ENCODE assay signal across 8 cellular contexts in genomic region chr3:34260266-34260990, GRCh38.
DNase-seq lines count a peak whose midpoint lies in the region; ATAC-seq and TF ChIP-seq lines count a peak whose summit lies in the region.

No MANE protein-coding gene starts in this region.

- no peaks in the 10 kb centered on the region for H3K27me3 Mint-ChIP-seq in type B pancreatic cell

- H3K4me2 ChIP-seq in SK-N-SH = no peak overlapping the region; the same call in 1 of the 2 replicates

- H3K27me3 ChIP-seq in SK-N-SH (ENCODE audit: insufficient read depth) = no peaks in the 10 kb centered on the region
- no peaks in the 10 kb centered on the region for H3K27me3 ChIP-seq in lung (ENCODE audit: control insufficient read depth, insufficient read depth)

- no peaks in the 10 kb centered on the region for H3K9me2 ChIP-seq in SK-N-SH

- H3K4me3 ChIP-seq in SK-N-SH (ENCODE audit: low read depth in 2 of 2, low read length in 1 of 2) = peak overlapping the region in 1 of 2 experiments; percentile 5; a peak in 1 of 4 replicates
- no peak overlapping the region for H3K4me3 ChIP-seq in choroid plexus epithelial cell (ENCODE audit: low read depth, low read length)
- no peak overlapping the region for H3K4me3 ChIP-seq in lung

- 42% methylated on average over 2 of the region's 2 CpGs for WGBS in SK-N-SH (ENCODE audit: low lambda C conversion rate)
- WGBS in lung, 2 donors = 86 to 88% methylated on average over 2 of the region's 2 CpGs

- no peaks in the 10 kb centered on the region for H3F3A ChIP-seq in SK-N-SH (replicated peaks; ENCODE audit: insufficient read depth)

- H3K36me3 ChIP-seq in SK-N-SH (replicated peaks in 1 of 2; ENCODE audit: control insufficient read depth in 1 of 2, insufficient read depth in 2 of 2, low read length in 1 of 2) (no peaks in the 10 kb centered on the region), lung (ENCODE audit: control insufficient read depth in 2 of 2, insufficient read depth in 2 of 2, low read length in 2 of 2) (no peaks in the 10 kb centered on the region)

- H3K4me1 ChIP-seq in SK-N-SH (ENCODE audit: control insufficient read depth in 1 of 2, insufficient read depth in 2 of 2, low read depth in 1 of 2, low read length in 1 of 2) = peaks cover 32 to 42% of the 10 kb centered on the region in 2 experiments; a peak in 3 of 4 replicates
- H3K4me1 ChIP-seq in lung (ENCODE audit: control insufficient read depth in 2 of 2, insufficient read depth in 2 of 2, low read length in 2 of 2) = peaks cover 0 to 6% of the 10 kb centered on the region in 2 donors

- no peak for TF ChIP-seq EP300 in SK-N-SH (IDR thresholded peaks at IDR 0.05; ENCODE audit: borderline replicate concordance in 1 of 2, low read depth in 1 of 2, low read length in 1 of 2)

- peaks cover 61% of the 10 kb centered on the region for H3K4me1 Mint-ChIP-seq in type B pancreatic cell (ENCODE audit: unreplicated experiment)

- no peaks in the 10 kb centered on the region for H3K79me2 ChIP-seq in SK-N-SH (ENCODE audit: insufficient read depth)

- TF ChIP-seq CTCF in SK-N-SH (IDR thresholded peaks at IDR 0.05) (peak; percentile 62), choroid plexus epithelial cell (conservative IDR thresholded peaks at IDR 0.05; ENCODE audit: low read depth, low read length) (peak; percentile 84), lung (IDR thresholded peaks at IDR 0.05; ENCODE audit: control extremely low read depth, extremely low read depth) (no peak), type B pancreatic cell (conservative IDR thresholded peaks at IDR 0.05) (peak; percentile 82)

- CTCF ChIA-PET in SK-N-SH (lab: Yijun Ruan, JAX) = interaction anchor here (0.6 to 4.8 kb wide), 26 partner anchors 9 to 1663 kb away, joined by 3 to 43 read pairs (median 4); no protein-coding TSS in a partner anchor

- TF ChIP-seq RAD21 in SK-N-SH (IDR thresholded peaks at IDR 0.05; ENCODE audit: low read length) = peak; percentile 70

- POLR2A ChIA-PET in SK-N-SH (lab: Yijun Ruan, JAX) = no interaction called here

- no peaks in the 10 kb centered on the region for H4K20me1 ChIP-seq in SK-N-SH (ENCODE audit: insufficient read depth)

- no peaks in the 10 kb centered on the region for H3K9me3 ChIP-seq in SK-N-SH
- no peaks in the 10 kb centered on the region for H3K9me3 ChIP-seq in lung (ENCODE audit: control insufficient read depth in 2 of 2, insufficient read depth in 1 of 2, low read length in 1 of 2)

- no peak overlapping the region for H3K9ac ChIP-seq in SK-N-SH

- peak overlapping the region in 1 of 2 experiments; percentile 94; a peak in 2 of 4 replicates for H3K27ac ChIP-seq in SK-N-SH (ENCODE audit: low read depth in 2 of 2, low read length in 1 of 2)
- H3K27ac ChIP-seq in lung (ENCODE audit: low read depth in 1 of 2, low read length in 1 of 2) = no peak overlapping the region

- ATAC-seq in SK-N-SH treated with all-trans-retinoic acid at 6 μM for 48 hours (no peak), HG02623 (IDR thresholded peaks at IDR 0.05; ENCODE audit: unreplicated experiment) (peak; percentile 33), lung (ENCODE audit: insufficient read depth, low FRiP score) (no peak)

- no peak overlapping the region for H2AFZ ChIP-seq in SK-N-SH (ENCODE audit: low read depth)

- H3K27ac Mint-ChIP-seq in type B pancreatic cell = no peak overlapping the region

- H3K9me3 Mint-ChIP-seq in type B pancreatic cell = no peaks in the 10 kb centered on the region

- no peak overlapping the region for H3K4me3 Mint-ChIP-seq in type B pancreatic cell

- peak; percentile 47 for DNase-seq in SK-N-SH
- peak; percentile 4 for DNase-seq in NOMO-1 treated with DMSO at 0.1 percent for 48 hours (lab: John Stamatoyannopoulos, UW; ENCODE audit: unreplicated experiment)
- DNase-seq in choroid plexus epithelial cell (ENCODE audit: low read depth) = peak; percentile 81
- DNase-seq in lung (ENCODE audit: low spot score) = peak; percentile 50
- DNase-seq in type B pancreatic cell (ENCODE audit: extremely low spot score, unreplicated experiment) = no peak
- DNase-seq in GF-D8 (lab: John Stamatoyannopoulos, UW) = no peak

- no peaks in the 10 kb centered on the region for H3K36me3 Mint-ChIP-seq in type B pancreatic cell

TF ChIP-seq in SK-N-SH, 30 proteins besides CTCF, POLR2A, EP300 and RAD21:
- no peak for TF ChIP-seq MEF2A (IDR thresholded peaks at IDR 0.05; ENCODE audit: borderline replicate concordance, low read depth)
- no peak for TF ChIP-seq RFX5 (IDR thresholded peaks at IDR 0.05; ENCODE audit: low read length)
- TF ChIP-seq GABPA (IDR thresholded peaks at IDR 0.05; ENCODE audit: low read depth) = no peak
- TF ChIP-seq SMC3 (IDR thresholded peaks at IDR 0.05; ENCODE audit: low read depth, low read length) = peak; percentile 50; the same call in 1 of the 2 replicates
TF ChIP-seq in SK-N-SH: peak in this region for 1.

TF ChIP-seq in SK-N-SH treated with all-trans-retinoic acid at 6 μM for 48 hours, 23 proteins besides CTCF, POLR2A, EP300 and RAD21:
- no peak for TF ChIP-seq ZNF8 (CRISPR knock-in tag; IDR thresholded peaks at IDR 0.05)
- TF ChIP-seq ZC3H10 (CRISPR knock-in tag; IDR thresholded peaks at IDR 0.05) = no peak
- no peak for TF ChIP-seq BACH2 (CRISPR knock-in tag; IDR thresholded peaks at IDR 0.05; ENCODE audit: borderline replicate concordance)
- TF ChIP-seq GLIS3 (CRISPR knock-in tag; IDR thresholded peaks at IDR 0.05) = no peak
- TF ChIP-seq ZFP30 (CRISPR knock-in tag; IDR thresholded peaks at IDR 0.05) = no peak
- TF ChIP-seq TSHZ2 (CRISPR knock-in tag; IDR thresholded peaks at IDR 0.05) = no peak
- TF ChIP-seq SNAI2 (CRISPR knock-in tag; IDR thresholded peaks at IDR 0.05) = no peak
- TF ChIP-seq CSRNP3 (CRISPR knock-in tag; IDR thresholded peaks at IDR 0.05) = no peak

Comparison
In these comparisons a context has a peak if more than half of its experiments do, and no peak if none do; other contexts are left out.
1. DNase-seq: peak in SK-N-SH (single experiment), NOMO-1 treated with DMSO at 0.1 percent for 48 hours (single experiment), choroid plexus epithelial cell (single experiment) and lung (single experiment); none in type B pancreatic cell (single experiment) and GF-D8 (single experiment).